Comparison of ENCODE assay signal across 23 cellular contexts in genomic region chr2:179165356-179166000, GRCh38.
"Had no signal": no experiment of that assay in that cellular context is flagged by ENCODE, and none has a peak within 500 bp of the region (broad histone marks: within the 10 kb centered on the region; RNA-seq: fewer than 3 reads in every experiment).

No MANE protein-coding gene starts in this region.

- H3K36me3 ChIP-seq: brain microvascular endothelial cell had no signal

- H3K9me3 Mint-ChIP-seq: activated CD4-positive, alpha-beta T cell treated with anti-CD3 and anti-CD28 coated beads, Interleukin-2, amount 10 ng/mL, durations not matched to agents 24 days and 14 days had no signal

- H3K27ac ChIP-seq: brain microvascular endothelial cell, dorsolateral prefrontal cortex, epithelial cell of prostate, heart left ventricle, spleen, thoracic aorta, upper lobe of left lung had no signal

- H3K27me3 ChIP-seq: brain microvascular endothelial cell, dorsolateral prefrontal cortex, heart left ventricle, spleen, upper lobe of left lung had no signal

- DNase-seq: activated CD4-positive, alpha-beta T cell treated with anti-CD3 and anti-CD28 coated beads, Interleukin-2, amount 10 ng/mL, durations not matched to agents 24 days and 14 days; activated CD8-positive, alpha-beta T cell treated with anti-CD3 and anti-CD28 coated beads for 36 hours; activated naive CD4-positive, alpha-beta T cell; activated naive CD8-positive, alpha-beta T cell treated with anti-CD3 and anti-CD28 coated beads for 36 hours; activated T-cell treated with anti-CD3 and anti-CD28 coated beads, Interleukin-2, amount 50 U/mL, for 1 hour; amygdala; brain microvascular endothelial cell; central memory CD4-positive, alpha-beta T cell; dorsolateral prefrontal cortex; heart left ventricle; left cardiac atrium; mesenchymal stem cell; naive thymus-derived CD8-positive, alpha-beta T cell; spleen; stimulated activated naive B cell treated with anti-CD40 and anti-IgM and Interleukin-4, amounts not matched to agents 10 μg/mL and 1 μg/mL and 100 μg/mL, for 72 hours; T1000; upper lobe of left lung had no signal

- H3K27me3 Mint-ChIP-seq: activated CD4-positive, alpha-beta T cell treated with anti-CD3 and anti-CD28 coated beads, Interleukin-2, amount 10 ng/mL, durations not matched to agents 24 days and 14 days; activated CD8-positive, alpha-beta T cell treated with anti-CD3 and anti-CD28 coated beads for 36 hours; activated naive CD8-positive, alpha-beta T cell treated with anti-CD3 and anti-CD28 coated beads for 36 hours; activated T-helper 17 cell treated with anti-CD3 and anti-CD28 coated beads, Interleukin-2, amount 50 U/mL, for 72 hours; naive thymus-derived CD8-positive, alpha-beta T cell; stimulated activated naive B cell treated with anti-CD40 and anti-IgM and Interleukin-4, amounts not matched to agents 10 μg/mL and 1 μg/mL and 100 μg/mL, for 72 hours had no signal

- ATAC-seq: activated CD8-positive, alpha-beta T cell treated with anti-CD3 and anti-CD28 coated beads for 36 hours; activated T-helper 17 cell treated with anti-CD3 and anti-CD28 coated beads, Interleukin-2, amount 50 U/mL, for 72 hours; heart left ventricle; left cardiac atrium; naive thymus-derived CD8-positive, alpha-beta T cell; sciatic nerve; stimulated activated naive B cell treated with anti-CD40 and anti-IgM and Interleukin-4, amounts not matched to agents 10 μg/mL and 1 μg/mL and 100 μg/mL, for 72 hours had no signal

- H3K4me3 ChIP-seq: dorsolateral prefrontal cortex, heart left ventricle, spleen, thoracic aorta, upper lobe of left lung had no signal

- H3K4me1 ChIP-seq: upper lobe of left lung had no signal

- H3K9me3 ChIP-seq: spleen, thoracic aorta, upper lobe of left lung had no signal

- H3K4me3 Mint-ChIP-seq: activated CD4-positive, alpha-beta T cell treated with anti-CD3 and anti-CD28 coated beads, Interleukin-2, amount 10 ng/mL, durations not matched to agents 24 days and 14 days; activated CD8-positive, alpha-beta T cell treated with anti-CD3 and anti-CD28 coated beads for 36 hours; activated naive CD8-positive, alpha-beta T cell treated with anti-CD3 and anti-CD28 coated beads for 36 hours; activated T-helper 17 cell treated with anti-CD3 and anti-CD28 coated beads, Interleukin-2, amount 50 U/mL, for 72 hours; naive thymus-derived CD8-positive, alpha-beta T cell; stimulated activated naive B cell treated with anti-CD40 and anti-IgM and Interleukin-4, amounts not matched to agents 10 μg/mL and 1 μg/mL and 100 μg/mL, for 72 hours had no signal

- FAIRE-seq: colon, frontal cortex had no signal

- H3K27ac Mint-ChIP-seq: activated CD4-positive, alpha-beta T cell treated with anti-CD3 and anti-CD28 coated beads, Interleukin-2, amount 10 ng/mL, durations not matched to agents 24 days and 14 days; activated CD8-positive, alpha-beta T cell treated with anti-CD3 and anti-CD28 coated beads for 36 hours; activated naive CD8-positive, alpha-beta T cell treated with anti-CD3 and anti-CD28 coated beads for 36 hours; activated T-helper 17 cell treated with anti-CD3 and anti-CD28 coated beads, Interleukin-2, amount 50 U/mL, for 72 hours; naive thymus-derived CD8-positive, alpha-beta T cell; stimulated activated naive B cell treated with anti-CD40 and anti-IgM and Interleukin-4, amounts not matched to agents 10 μg/mL and 1 μg/mL and 100 μg/mL, for 72 hours had no signal

- H3K4me1 Mint-ChIP-seq: activated CD4-positive, alpha-beta T cell treated with anti-CD3 and anti-CD28 coated beads, Interleukin-2, amount 10 ng/mL, durations not matched to agents 24 days and 14 days; activated T-helper 17 cell treated with anti-CD3 and anti-CD28 coated beads, Interleukin-2, amount 50 U/mL, for 72 hours had no signal
